24 cellular contexts compared by ENCODE assay signal in the genomic region with DNA sequence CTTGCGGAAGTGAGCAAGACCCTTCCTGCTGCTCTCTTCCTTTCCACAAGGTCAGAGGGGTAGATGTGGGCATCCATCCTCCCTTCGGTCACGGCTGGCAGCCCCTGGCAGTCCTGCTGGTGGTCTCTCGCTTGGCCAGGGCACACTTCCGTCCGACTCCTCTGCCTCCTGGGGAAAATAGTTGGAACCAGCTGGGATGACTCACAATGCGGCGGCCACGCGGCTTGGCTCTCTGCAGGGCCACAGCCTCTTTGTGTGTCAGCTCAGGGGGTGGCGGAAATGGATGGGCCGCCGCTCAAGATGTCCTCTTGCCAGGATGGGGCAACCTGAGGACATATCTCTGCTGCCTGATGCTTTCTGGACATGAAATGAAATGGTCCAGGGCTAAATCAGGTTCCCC.
"Had no signal": no experiment of that assay in that cellular context is flagged by ENCODE, and none has a peak within 500 bp of the region (broad histone marks: within the 10 kb centered on the region; RNA-seq: fewer than 3 reads in every experiment).

No MANE protein-coding gene starts in this region.

- H3K4me1 Mint-ChIP-seq: activated CD4-positive, alpha-beta T cell treated with anti-CD3 and anti-CD28 coated beads, Interleukin-2, amount 10 ng/mL, durations not matched to agents 7 days and 5 days; activated naive CD4-positive, alpha-beta T cell treated with anti-CD3 and anti-CD28 coated beads, Interleukin-2, amount 50 U/mL, for 24 hours; activated naive CD8-positive, alpha-beta T cell treated with anti-CD3 and anti-CD28 coated beads, Interleukin-2, amount 50 U/mL, for 24 hours; nephron had no signal

- H3K27me3 Mint-ChIP-seq: activated CD4-positive, alpha-beta T cell treated with anti-CD3 and anti-CD28 coated beads, Interleukin-2, amount 10 ng/mL, durations not matched to agents 7 days and 5 days; activated naive CD8-positive, alpha-beta T cell treated with anti-CD3 and anti-CD28 coated beads, Interleukin-2, amount 50 U/mL, for 24 hours; stimulated activated naive CD8-positive, alpha-beta T cell treated with anti-CD3 and anti-CD28 coated beads, Interleukin-15, Interleukin-2, amounts not matched to agents 100 ng/mL and 50 ng/mL, for 24 hours had no signal

- DNase-seq: activated CD4-positive, alpha-beta T cell treated with anti-CD3 and anti-CD28 coated beads for 1 hour; activated CD4-positive, alpha-beta T cell treated with anti-CD3 and anti-CD28 coated beads, Interleukin-2, amount 10 ng/mL, durations not matched to agents 7 days and 5 days; activated CD8-positive, alpha-beta T cell treated with anti-CD3 and anti-CD28 coated beads for 36 hours; activated naive CD8-positive, alpha-beta T cell treated with anti-CD3 and anti-CD28 coated beads, Interleukin-2, amount 50 U/mL, for 24 hours; activated T-cell treated with anti-CD3 and anti-CD28 coated beads, Interleukin-2, amount 50 U/mL, for 48 hours; amygdala; colonic mucosa; effector CD8-positive, alpha-beta T cell; esophagus squamous epithelium; foreskin melanocyte; left lung; lower lobe of right lung; mesendoderm; ovary; right lobe of liver; stimulated activated CD4-positive, alpha-beta T cell treated with anti-CD3 and anti-CD28 coated beads, Interleukin-2, amount 100 ng/mL, for 48 hours; trophoblast cell; uterus had no signal

- H3K27ac Mint-ChIP-seq: activated CD8-positive, alpha-beta T cell treated with anti-CD3 and anti-CD28 coated beads for 36 hours; activated naive CD4-positive, alpha-beta T cell treated with anti-CD3 and anti-CD28 coated beads, Interleukin-2, amount 50 U/mL, for 24 hours; activated naive CD8-positive, alpha-beta T cell treated with anti-CD3 and anti-CD28 coated beads, Interleukin-2, amount 50 U/mL, for 24 hours; activated T-helper 2 cell treated with anti-CD3 and anti-CD28 coated beads, Interferon-gamma antibody, Interleukin-2, Interleukin-4, amounts not matched to agents 10 μg/mL and 5 μg/mL and 100 μg/mL, durations not matched to agents 14 hours and 24 hours and 36 hours; nephron; progenitor cell of endocrine pancreas; stimulated activated naive CD8-positive, alpha-beta T cell treated with anti-CD3 and anti-CD28 coated beads, Interleukin-15, Interleukin-2, amounts not matched to agents 100 ng/mL and 50 ng/mL, for 24 hours; T-helper 2 cell treated with Interferon-gamma antibody and Interleukin-4, amounts not matched to agents 5 μg/mL and 100 μg/mL, for 36 hours had no signal

- H3K4me3 Mint-ChIP-seq: activated CD4-positive, alpha-beta T cell treated with anti-CD3 and anti-CD28 coated beads, Interleukin-2, amount 10 ng/mL, durations not matched to agents 7 days and 5 days; activated CD8-positive, alpha-beta T cell treated with anti-CD3 and anti-CD28 coated beads for 36 hours; activated naive CD4-positive, alpha-beta T cell treated with anti-CD3 and anti-CD28 coated beads, Interleukin-2, amount 50 U/mL, for 24 hours; activated naive CD8-positive, alpha-beta T cell treated with anti-CD3 and anti-CD28 coated beads, Interleukin-2, amount 50 U/mL, for 24 hours; nephron; stimulated activated naive CD8-positive, alpha-beta T cell treated with anti-CD3 and anti-CD28 coated beads, Interleukin-15, Interleukin-2, amounts not matched to agents 100 ng/mL and 50 ng/mL, for 24 hours; T-helper 2 cell treated with Interferon-gamma antibody and Interleukin-4, amounts not matched to agents 5 μg/mL and 100 μg/mL, for 36 hours had no signal

- H3K9me3 Mint-ChIP-seq: activated CD8-positive, alpha-beta T cell treated with anti-CD3 and anti-CD28 coated beads for 36 hours; activated naive CD8-positive, alpha-beta T cell treated with anti-CD3 and anti-CD28 coated beads, Interleukin-2, amount 50 U/mL, for 24 hours; activated T-helper 2 cell treated with anti-CD3 and anti-CD28 coated beads, Interferon-gamma antibody, Interleukin-2, Interleukin-4, amounts not matched to agents 10 μg/mL and 5 μg/mL and 100 μg/mL, durations not matched to agents 14 hours and 24 hours and 36 hours; nephron; stimulated activated naive CD8-positive, alpha-beta T cell treated with anti-CD3 and anti-CD28 coated beads, Interleukin-15, Interleukin-2, amounts not matched to agents 100 ng/mL and 50 ng/mL, for 24 hours; T-helper 2 cell treated with Interferon-gamma antibody and Interleukin-4, amounts not matched to agents 5 μg/mL and 100 μg/mL, for 36 hours had no signal

- H3K36me3 Mint-ChIP-seq: activated naive CD4-positive, alpha-beta T cell treated with anti-CD3 and anti-CD28 coated beads, Interleukin-2, amount 50 U/mL, for 24 hours had no signal

- ATAC-seq: activated CD8-positive, alpha-beta T cell treated with anti-CD3 and anti-CD28 coated beads for 36 hours; activated naive CD8-positive, alpha-beta T cell treated with anti-CD3 and anti-CD28 coated beads, Interleukin-2, amount 50 U/mL, for 24 hours; left lung; lower lobe of right lung; right lobe of liver had no signal
